Comparison of ENCODE assay signal across 3 cellular contexts in the genomic region with DNA sequence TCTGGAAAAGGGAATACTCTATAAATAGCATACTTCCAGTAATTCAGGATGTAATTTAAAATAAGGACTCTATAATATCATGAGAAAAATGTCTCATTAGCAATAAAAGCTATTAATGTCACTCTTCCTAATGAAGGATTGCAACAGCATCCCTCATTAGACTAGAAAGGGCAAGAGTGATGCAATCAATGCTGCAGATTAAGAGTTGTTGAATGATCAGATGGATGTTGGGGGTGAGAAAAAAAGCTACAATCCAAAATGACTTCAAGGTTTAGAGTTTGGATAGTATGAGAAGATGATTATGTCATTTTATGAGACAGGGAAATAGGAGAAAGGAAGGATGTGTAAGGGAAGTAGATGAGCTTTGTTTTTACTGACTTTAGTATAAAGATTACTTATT.
TF ChIP-seq lines count a peak whose summit lies in the region.

No MANE protein-coding gene starts in this region.

TF ChIP-seq in HepG2, 621 proteins besides CTCF, POLR2A, EP300 and RAD21:
- TF ChIP-seq ZKSCAN5 (CRISPR knock-in tag; IDR thresholded peaks at IDR 0.05) (no peak), CEBPB (IDR thresholded peaks at IDR 0.05; ENCODE audit: borderline replicate concordance, low read depth, low read length) (peak; percentile 64; the same call in 1 of the 2 replicates), ATF7 (IDR thresholded peaks at IDR 0.05) (peak; percentile 53), ATF7 (CRISPR knock-in tag; IDR thresholded peaks at IDR 0.05) (no peak), ZNF10 (CRISPR knock-in tag; IDR thresholded peaks at IDR 0.05; ENCODE audit: borderline replicate concordance, low read depth) (no peak), MAFF (IDR thresholded peaks at IDR 0.05; ENCODE audit: low read depth, low read length) (no peak)

TF ChIP-seq in IMR-90, 13 proteins besides CTCF, POLR2A, EP300 and RAD21:
- TF ChIP-seq CEBPB (IDR thresholded peaks at IDR 0.05; ENCODE audit: low read depth, low read length) (peak; percentile 45), SMC3 (IDR thresholded peaks at IDR 0.05; ENCODE audit: low read depth, low read length) (no peak)

TF ChIP-seq in K562, 482 proteins besides CTCF, POLR2A, EP300 and RAD21:
- TF ChIP-seq NR3C1 (CRISPR knock-in tag; IDR thresholded peaks at IDR 0.05) (no peak), ZNF384 (IDR thresholded peaks at IDR 0.05; ENCODE audit: low read depth, low read length) (no peak), CEBPB (tag; IDR thresholded peaks at IDR 0.05) (0 out of 2 replicates have a peak, but pooled peaks have one; percentile 14), ZNF695 (CRISPR knock-in tag; IDR thresholded peaks at IDR 0.05) (no peak), JUND (IDR thresholded peaks at IDR 0.05; ENCODE audit: borderline replicate concordance, low read depth, low read length) (no peak), JUND (tag; IDR thresholded peaks at IDR 0.05; ENCODE audit: borderline replicate concordance, low read depth, low read length) (no peak), CBFA2T3 (IDR thresholded peaks at IDR 0.05) (no peak), CEBPG (CRISPR knock-in tag; IDR thresholded peaks at IDR 0.05) (no peak), CEBPG (tag; conservative IDR thresholded peaks at IDR 0.05 in 1 of 2, IDR thresholded peaks at IDR 0.05 in 1 of 2) (0 out of 4 replicates have a peak, but pooled peaks of 1 of the 2 experiments have one; percentile 24), NEUROD1 (IDR thresholded peaks at IDR 0.05; ENCODE audit: borderline replicate concordance, low read depth, low read length, partially characterized antibody) (no peak), ZNF79 (CRISPR knock-in tag; IDR thresholded peaks at IDR 0.05; ENCODE audit: low read depth) (no peak), EZH2 (IDR thresholded peaks at IDR 0.05; ENCODE audit: borderline replicate concordance, low read depth, low read length) (no peak)
- TF ChIP-seq, protein P1, sequence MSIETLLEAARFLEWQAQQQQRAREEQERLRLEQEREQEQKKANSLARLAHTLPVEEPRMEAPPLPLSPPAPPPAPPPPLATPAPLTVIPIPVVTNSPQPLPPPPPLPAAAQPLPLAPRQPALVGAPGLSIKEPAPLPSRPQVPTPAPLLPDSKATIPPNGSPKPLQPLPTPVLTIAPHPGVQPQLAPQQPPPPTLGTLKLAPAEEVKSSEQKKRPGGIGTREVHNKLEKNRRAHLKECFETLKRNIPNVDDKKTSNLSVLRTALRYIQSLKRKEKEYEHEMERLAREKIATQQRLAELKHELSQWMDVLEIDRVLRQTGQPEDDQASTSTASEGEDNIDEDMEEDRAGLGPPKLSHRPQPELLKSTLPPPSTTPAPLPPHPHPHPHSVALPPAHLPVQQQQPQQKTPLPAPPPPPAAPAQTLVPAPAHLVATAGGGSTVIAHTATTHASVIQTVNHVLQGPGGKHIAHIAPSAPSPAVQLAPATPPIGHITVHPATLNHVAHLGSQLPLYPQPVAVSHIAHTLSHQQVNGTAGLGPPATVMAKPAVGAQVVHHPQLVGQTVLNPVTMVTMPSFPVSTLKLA (conservative IDR thresholded peaks at IDR 0.05) = no peak
